20 cellular contexts compared by ENCODE assay signal in the genomic region with DNA sequence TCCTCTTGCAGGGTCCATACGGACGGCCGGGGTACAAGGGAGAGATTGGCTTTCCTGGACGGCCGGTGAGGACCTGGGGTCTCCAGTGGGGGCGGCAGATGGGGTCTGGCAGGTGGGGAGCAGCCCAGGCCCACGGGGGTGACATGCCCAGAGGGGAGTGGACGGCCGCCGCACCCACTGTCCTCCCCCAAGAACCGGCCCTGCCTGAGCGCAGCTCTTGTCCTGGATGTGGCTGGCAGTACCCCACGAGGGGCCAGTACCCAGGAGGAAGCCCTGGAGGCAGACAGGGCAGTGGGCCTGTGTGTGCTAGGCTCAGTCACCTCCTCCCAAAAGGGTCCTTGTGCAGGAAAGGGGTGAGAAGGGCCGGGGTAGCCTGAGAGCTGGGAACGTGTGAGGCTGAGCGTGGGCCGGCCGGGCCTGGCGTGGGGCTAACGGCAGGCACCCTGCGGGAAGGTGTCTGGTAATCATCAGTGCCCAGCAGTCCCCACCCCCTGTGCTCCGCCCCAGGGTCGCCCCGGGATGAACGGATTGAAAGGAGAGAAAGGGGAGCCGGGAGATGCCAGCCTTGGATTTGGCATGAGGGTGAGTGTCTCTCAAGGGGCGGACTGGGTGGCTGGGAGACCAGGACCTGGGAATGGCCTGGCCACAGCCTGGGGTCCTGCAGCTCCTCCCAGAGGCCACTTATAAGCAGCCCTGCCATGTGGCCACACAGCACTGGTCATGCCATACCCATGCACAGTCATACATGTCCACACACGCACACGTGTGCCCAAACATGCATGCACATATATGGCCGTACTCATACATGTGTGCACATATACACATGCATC. TPM values are rescaled to one million over a fixed set of nuclear protein-coding genes. Genes with fewer than 3 reads are reported as not detected.
DNase-seq lines count a peak whose midpoint lies in the region; ATAC-seq, FAIRE-seq and TF ChIP-seq lines count a peak whose summit lies in the region.
"Had no signal": no experiment of that assay in that cellular context is flagged by ENCODE, and none has a peak within 500 bp of the region (broad histone marks: within the 10 kb centered on the region; RNA-seq: fewer than 3 reads in every experiment).

No MANE protein-coding gene starts in this region.

- no peak overlapping the region for H2BK120ac ChIP-seq in trophoblast cell (ENCODE audit: insufficient read depth, low read length, poor library complexity)

- DNase-seq in Right ventricle myocardium inferior (ENCODE audit: missing footprints) (peak; percentile 23), right atrium auricular region (ENCODE audit: low spot score) (no peak), kidney (peak; percentile 50), trophoblast cell (no peak), aorta (peak; percentile 41 to 73), ACHN (no peak), NCI-H748 treated with DMSO at 0.1 percent for 48 hours (lab: John Stamatoyannopoulos, UW) (no peak), activated T-cell treated with anti-CD3 and anti-CD28 coated beads for 4 hours (no peak)
- DNase-seq: C1 segment of cervical spinal cord, GDM1, GM23248, HCEC 1CT, NCI-H1105 treated with DMSO at 0.1 percent for 48 hours, NCI-H2029 treated with DMSO at 0.1 percent for 48 hours, NCI-H2171, NCI-H345, NCI-H524 had no signal

- H4K8ac ChIP-seq in trophoblast cell (ENCODE audit: low read depth, low read length): no peak overlapping the region

- no CpG with 5 or more reads among the region's 30 CpGs for WGBS in trophoblast cell (ENCODE audit: extremely low coverage, insufficient coverage, insufficient read length)
- 89% methylated on average over 29 to 30 of the region's 30 CpGs for WGBS in aorta, 2 donors

- no peak overlapping the region for H3K9ac ChIP-seq in kidney (ENCODE audit: low read length in 2 of 2)
- H3K9ac ChIP-seq in trophoblast cell (ENCODE audit: low read length): no peak overlapping the region
- H3K9ac ChIP-seq: GM23248 had no signal

- no peak overlapping the region for H3K4ac ChIP-seq in trophoblast cell (ENCODE audit: low read depth, low read length)

- no peaks in the 10 kb centered on the region for H3K79me2 ChIP-seq in trophoblast cell (ENCODE audit: control insufficient read depth, insufficient read depth, low read length, poor library complexity)

- ATAC-seq in Right ventricle myocardium inferior: no peak
- no peak for ATAC-seq in aorta (ENCODE audit: low FRiP score)

- intact Hi-C loops in Right ventricle myocardium inferior (cut with DNase I) (no loop called here), kidney (cut with DNase I) (no loop called here), aorta (cut with DNase I) (no loop called here)

- no peak overlapping the region for H2AK5ac ChIP-seq in trophoblast cell (ENCODE audit: low read length)

- no peak overlapping the region for H3K18ac ChIP-seq in trophoblast cell (ENCODE audit: low read length)

- H3K9me3 ChIP-seq in right atrium auricular region: no peaks in the 10 kb centered on the region
- no peaks in the 10 kb centered on the region for H3K9me3 ChIP-seq in kidney (ENCODE audit: control insufficient read depth in 1 of 2, low read length in 2 of 2)
- H3K9me3 ChIP-seq in trophoblast cell (ENCODE audit: insufficient read depth, low read depth, low read length): peaks cover 8% of the 10 kb centered on the region
- no peaks in the 10 kb centered on the region for H3K9me3 ChIP-seq in aorta (ENCODE audit: control insufficient read depth, low read length)

- no peaks in the 10 kb centered on the region for H3K79me1 ChIP-seq in trophoblast cell (ENCODE audit: low read length)

- no peak overlapping the region for H2BK5ac ChIP-seq in trophoblast cell (ENCODE audit: low read depth, low read length, poor library complexity)

- H4K12ac ChIP-seq in trophoblast cell (ENCODE audit: low read depth, low read length): no peak overlapping the region

- H3K4me3 ChIP-seq in right atrium auricular region (no peak overlapping the region), kidney (ENCODE audit: low read length in 2 of 2) (no peak overlapping the region), trophoblast cell (ENCODE audit: low read depth, low read length) (peak overlapping the region; percentile 52), aorta (ENCODE audit: low read length in 2 of 2) (no peak overlapping the region)
- H3K4me3 ChIP-seq: GM23248 had no signal

- no peak overlapping the region for H2BK12ac ChIP-seq in trophoblast cell (ENCODE audit: low read length)

- FAIRE-seq in kidney (lab: Jason Lieb, UNC): no peak
- FAIRE-seq: GM18507, RCC 7860 had no signal

- H3K23ac ChIP-seq in trophoblast cell (ENCODE audit: low read length): no peak overlapping the region

- H3K27ac ChIP-seq in right atrium auricular region (no peak overlapping the region), kidney (ENCODE audit: low read depth in 2 of 2, low read length in 2 of 2) (no peak overlapping the region), trophoblast cell (ENCODE audit: low read depth, low read length) (no peak overlapping the region), aorta (ENCODE audit: low read depth in 1 of 2, low read length in 2 of 2) (no peak overlapping the region)
- H3K27ac ChIP-seq: 22Rv1, GM23248 had no signal

- H3K36me3 ChIP-seq in right atrium auricular region: peaks cover 59% of the 10 kb centered on the region
- peaks cover 14 to 27% of the 10 kb centered on the region in 2 donors for H3K36me3 ChIP-seq in kidney (ENCODE audit: control insufficient read depth in 1 of 2, insufficient read depth in 2 of 2, low read length in 2 of 2)
- peaks cover 90 to 91% of the 10 kb centered on the region in 2 experiments for H3K36me3 ChIP-seq in trophoblast cell (ENCODE audit: control insufficient read depth in 1 of 2, insufficient read depth in 2 of 2, low read length in 2 of 2)
- peaks cover 0 to 8% of the 10 kb centered on the region in 2 donors for H3K36me3 ChIP-seq in aorta (ENCODE audit: control insufficient read depth in 1 of 2, insufficient read depth in 2 of 2, low read length in 1 of 2)

- H2AFZ ChIP-seq in trophoblast cell (ENCODE audit: insufficient read depth, low read length, poor library complexity): no peak overlapping the region
- H2AFZ ChIP-seq: GM23248 had no signal

- H4K91ac ChIP-seq in trophoblast cell (ENCODE audit: low read depth, low read length): no peak overlapping the region

- in situ Hi-C loops in ACHN (cut with HindIII; ENCODE audit: low pct_ligation_motif_present, low pct_unique_long_range_greater_than_20kb, low sequenced_read_pairs): no loop called here

- no peak overlapping the region for H3K4me2 ChIP-seq in trophoblast cell (ENCODE audit: low read length)

- no peak overlapping the region for H3K14ac ChIP-seq in trophoblast cell (ENCODE audit: low read length)

- H3K4me1 ChIP-seq in right atrium auricular region: no peaks in the 10 kb centered on the region
- H3K4me1 ChIP-seq in kidney (ENCODE audit: control insufficient read depth in 1 of 2, insufficient read depth in 1 of 2, low read depth in 1 of 2, low read length in 2 of 2): no peaks in the 10 kb centered on the region
- no peaks in the 10 kb centered on the region for H3K4me1 ChIP-seq in trophoblast cell (ENCODE audit: control insufficient read depth in 1 of 2, insufficient read depth in 2 of 2, low read length in 2 of 2)
- H3K4me1 ChIP-seq in aorta (ENCODE audit: control insufficient read depth in 1 of 2, insufficient read depth in 2 of 2, low read length in 2 of 2): no peaks in the 10 kb centered on the region

- H3K27me3 ChIP-seq in right atrium auricular region (no peaks in the 10 kb centered on the region), trophoblast cell (ENCODE audit: insufficient read depth, low read length) (no peaks in the 10 kb centered on the region), aorta (ENCODE audit: control insufficient read depth in 1 of 2, insufficient read depth in 2 of 2, low read length in 1 of 2) (no peaks in the 10 kb centered on the region)

- TF ChIP-seq CTCF in right atrium auricular region (IDR thresholded peaks at IDR 0.05): no peak
- no peak for TF ChIP-seq CTCF in kidney (IDR thresholded peaks at IDR 0.05; ENCODE audit: borderline replicate concordance, extremely low read depth, insufficient read depth)

RNA-seq across cellular contexts. Expression of gene SLC19A1, which starts 47.2 kb away (rescaled TPM):
- 8.2 TPM for total RNA-seq in Right ventricle myocardium inferior
- total RNA-seq in right atrium auricular region: 1 to 10 TPM; 2.2 to 5.3 TPM
- 7.2 TPM for total RNA-seq in kidney
- polyA plus RNA-seq in kidney (ENCODE audit: insufficient read depth, low read depth, low replicate concordance): 5.1 TPM
- 124 and 145 TPM in 2 replicates for polyA plus RNA-seq in trophoblast cell (2013)
- 1 to 10 TPM; 6.2 to 8.4 TPM for total RNA-seq in aorta
- 10 to 100 TPM in 1 of 2 donors, 1 to 10 TPM in 1; 4.5 to 32.5 TPM for polyA plus RNA-seq in aorta

Comparison
In these comparisons a context has a peak if more than half of its experiments do, and no peak if none do; other contexts are left out.
1. DNase-seq: peak in Right ventricle myocardium inferior (single experiment), kidney (single experiment) and aorta (2 of 2); none in right atrium auricular region (single experiment), trophoblast cell (0 of 2), ACHN (single experiment), NCI-H748 treated with DMSO at 0.1 percent for 48 hours (single experiment) and activated T-cell treated with anti-CD3 and anti-CD28 coated beads for 4 hours (single experiment).